In genomic region chr11:2166091-2166851, GRCh38 we compare ENCODE assay signal across 8 cellular contexts. TPM values are rescaled to one million over a fixed set of nuclear protein-coding genes. Genes with fewer than 3 reads are reported as not detected.
DNase-seq lines count a peak whose midpoint lies in the region; ATAC-seq, FAIRE-seq and TF ChIP-seq lines count a peak whose summit lies in the region.

No MANE protein-coding gene starts in this region.

- H3K4me1 ChIP-seq in endothelial cell of umbilical vein (ENCODE audit: control insufficient read depth, extremely low read depth, insufficient read depth, low read length): no peaks in the 10 kb centered on the region
- peaks cover 0 to 4% (median 0%) of the 10 kb centered on the region in 3 donors for H3K4me1 ChIP-seq in pancreas

- H3K27ac ChIP-seq in endothelial cell of umbilical vein (ENCODE audit: insufficient read depth, low read depth, low read length): no peak overlapping the region
- H3K27ac ChIP-seq in pancreas: no peak overlapping the region

- DNase-seq in NCI-H146 (lab: John Stamatoyannopoulos, UW): peak; percentile 41
- no peak for DNase-seq in NCI-H146 treated with DMSO at 0.1 percent for 48 hours (lab: John Stamatoyannopoulos, UW; ENCODE audit: unreplicated experiment)
- DNase-seq in activated CD4-positive, alpha-beta T cell treated with anti-CD3 and anti-CD28 coated beads, Interleukin-2, amount 10 ng/mL, durations not matched to agents 24 days and 14 days: peak; percentile 78
- DNase-seq in endothelial cell of umbilical vein (ENCODE audit: low read depth, low spot score): no peak
- peak in 3 of 6 donors; percentile 63 to 76 (median 75) for DNase-seq in pancreas

- H3K36me3 ChIP-seq in endothelial cell of umbilical vein (ENCODE audit: control insufficient read depth in 2 of 2, extremely low read depth in 1 of 2, insufficient read depth in 2 of 2, low read length in 2 of 2): no peaks in the 10 kb centered on the region
- H3K36me3 ChIP-seq in pancreas: no peaks in the 10 kb centered on the region

- H3K9me3 ChIP-seq in endothelial cell of umbilical vein (replicated peaks; ENCODE audit: control insufficient read depth, insufficient read depth, low read length): no peaks in the 10 kb centered on the region
- H3K9me3 ChIP-seq in pancreas: no peaks in the 10 kb centered on the region

- no peaks in the 10 kb centered on the region for H3K79me2 ChIP-seq in endothelial cell of umbilical vein (ENCODE audit: control insufficient read depth, insufficient read depth, low read length)

- no peak overlapping the region for H3K4me2 ChIP-seq in endothelial cell of umbilical vein (ENCODE audit: insufficient read depth, low read length)

- no peaks in the 10 kb centered on the region for H3K27me3 Mint-ChIP-seq in activated CD4-positive, alpha-beta T cell treated with anti-CD3 and anti-CD28 coated beads, Interleukin-2, amount 10 ng/mL, durations not matched to agents 24 days and 14 days

- H3K27me3 ChIP-seq in endothelial cell of umbilical vein (ENCODE audit: control insufficient read depth in 2 of 2, insufficient read depth in 2 of 2, low read length in 2 of 2): no peaks in the 10 kb centered on the region
- no peaks in the 10 kb centered on the region for H3K27me3 ChIP-seq in pancreas

- no peak overlapping the region for H3K27ac Mint-ChIP-seq in activated CD4-positive, alpha-beta T cell treated with anti-CD3 and anti-CD28 coated beads, Interleukin-2, amount 10 ng/mL, durations not matched to agents 24 days and 14 days

- peak; percentile 56 to 72 (median 66) for ATAC-seq in pancreas
- no peak for ATAC-seq in HG03196 (IDR thresholded peaks at IDR 0.05; ENCODE audit: unreplicated experiment)
- no peak for ATAC-seq in GM18867 (IDR thresholded peaks at IDR 0.05; ENCODE audit: unreplicated experiment)
- ATAC-seq in GM19452 (IDR thresholded peaks at IDR 0.05; ENCODE audit: unreplicated experiment): no peak

- H3K36me3 Mint-ChIP-seq in activated CD4-positive, alpha-beta T cell treated with anti-CD3 and anti-CD28 coated beads, Interleukin-2, amount 10 ng/mL, durations not matched to agents 24 days and 14 days (ENCODE audit: low read depth): no peaks in the 10 kb centered on the region

- no peaks in the 10 kb centered on the region for H3K9me1 ChIP-seq in endothelial cell of umbilical vein (replicated peaks; ENCODE audit: control insufficient read depth, extremely low read depth, insufficient read depth, low read length)

- no peak overlapping the region for H2AFZ ChIP-seq in endothelial cell of umbilical vein (ENCODE audit: low read depth, low read length)

- intact Hi-C loops in activated CD4-positive, alpha-beta T cell treated with anti-CD3 and anti-CD28 coated beads, Interleukin-2, amount 10 ng/mL, durations not matched to agents 24 days and 14 days (cut with micrococcal nuclease): no loop called here
- intact Hi-C loops in endothelial cell of umbilical vein (cut with micrococcal nuclease): loop anchor here (1.0 kb wide), 1 partner anchor 254 kb away; no protein-coding TSS in a partner anchor
- intact Hi-C loops in pancreas (cut with DNase I): no loop called here

- H4K20me1 ChIP-seq in endothelial cell of umbilical vein (replicated peaks; ENCODE audit: control insufficient read depth, extremely low read depth, insufficient read depth, low read length): no peaks in the 10 kb centered on the region

- BruUV-seq in endothelial cell of umbilical vein (replicated peaks; lab: Mats Ljungman, UMichigan): no TSS peak

- FAIRE-seq in endothelial cell of umbilical vein (lab: Jason Lieb, UNC) (no peak), pancreas (lab: Jason Lieb, UNC) (no peak)

- H3K9ac ChIP-seq in endothelial cell of umbilical vein (replicated peaks; ENCODE audit: extremely low read depth, insufficient read depth, low read length): no peak overlapping the region

- WGBS in pancreas, 2 donors: 4 to 6% methylated on average over 61 to 70 of the region's 70 CpGs

- H3K4me3 Mint-ChIP-seq in activated CD4-positive, alpha-beta T cell treated with anti-CD3 and anti-CD28 coated beads, Interleukin-2, amount 10 ng/mL, durations not matched to agents 24 days and 14 days: no peak overlapping the region

- dilution Hi-C loops in endothelial cell of umbilical vein (cut with MboI; ENCODE audit: extremely low pct_ligation_motif_present, low sequenced_read_pairs): no loop called here

- CTCF ChIA-PET in endothelial cell of umbilical vein (lab: Charles Lee): interaction anchor here (1.2 to 2.3 kb wide), 2 partner anchors 10 to 254 kb away, joined by 5 to 9 read pairs; no protein-coding TSS in a partner anchor

- no peaks in the 10 kb centered on the region for H3K4me1 Mint-ChIP-seq in activated CD4-positive, alpha-beta T cell treated with anti-CD3 and anti-CD28 coated beads, Interleukin-2, amount 10 ng/mL, durations not matched to agents 24 days and 14 days

- TF ChIP-seq POLR2A in endothelial cell of umbilical vein (IDR thresholded peaks at IDR 0.05; ENCODE audit: low read depth, low read length): no peak

- peak; percentile 37 to 58 for TF ChIP-seq CTCF in endothelial cell of umbilical vein (IDR thresholded peaks at IDR 0.05; ENCODE audit: extremely low read depth in 1 of 2, insufficient read depth in 1 of 2, low read depth in 1 of 2, low read length in 2 of 2)
- peak; percentile 23 to 43 (median 33) for TF ChIP-seq CTCF in pancreas (IDR thresholded peaks at IDR 0.05)

- H3K4me3 ChIP-seq in endothelial cell of umbilical vein (replicated peaks in 1 of 3; ENCODE audit: insufficient read depth in 1 of 3, low read depth in 1 of 3, low read length in 3 of 3) (no peak overlapping the region), pancreas (peak overlapping the region in 1 of 4 donors; percentile 30)

- POLR2A ChIA-PET in endothelial cell of umbilical vein (lab: Charles Lee): no interaction called here

- no peaks in the 10 kb centered on the region for H3K9me3 Mint-ChIP-seq in activated CD4-positive, alpha-beta T cell treated with anti-CD3 and anti-CD28 coated beads, Interleukin-2, amount 10 ng/mL, durations not matched to agents 24 days and 14 days

TF ChIP-seq in endothelial cell of umbilical vein, 7 proteins besides CTCF, POLR2A, EP300 and RAD21:
- TF ChIP-seq EZH2 (IDR thresholded peaks at IDR 0.05; ENCODE audit: borderline replicate concordance, low read depth, low read length, severe bottlenecking) (peak; percentile 40), POLR2AphosphoS5 (IDR thresholded peaks at IDR 0.05; ENCODE audit: insufficient read depth, low read depth, low read length) (no peak), MYC (IDR thresholded peaks at IDR 0.05; ENCODE audit: low read depth, low read length) (no peak)

RNA-seq across cellular contexts. Expression of gene INS, which starts 5.3 kb away (rescaled TPM):
- not detected in 2 replicates for total RNA-seq in activated CD4-positive, alpha-beta T cell treated with anti-CD3 and anti-CD28 coated beads, Interleukin-2, amount 10 ng/mL, durations not matched to agents 24 days and 14 days
- not detected in 2 replicates for total RNA-seq in endothelial cell of umbilical vein
- polyA plus RNA-seq in endothelial cell of umbilical vein: not detected in 2 replicates
- polyA plus RNA-seq in endothelial cell of umbilical vein (2011; cell fraction: cytosol; rRNA removed): not detected in 2 replicates
- not detected in 2 replicates for polyA plus RNA-seq in endothelial cell of umbilical vein (2011; cell fraction: nucleus; rRNA removed)
- not detected in 2 replicates for polyA plus RNA-seq in endothelial cell of umbilical vein (2012)
- polyA minus RNA-seq in endothelial cell of umbilical vein: not detected in 2 replicates
- not detected for polyA minus RNA-seq in endothelial cell of umbilical vein (2011; cell fraction: cytosol; rRNA and poly(A)+ RNA removed)
- polyA minus RNA-seq in endothelial cell of umbilical vein (2011; cell fraction: nucleus; rRNA and poly(A)+ RNA removed): not detected in 2 replicates
- total RNA-seq in pancreas: over 10,000 TPM in 1 of 6 donors, 1,000 to 10,000 TPM in 5; 1,425 to 13,046 (median 4,747) TPM
- polyA plus RNA-seq in pancreas: over 10,000 TPM; 71,280 to 145,342 TPM

RNA-seq across cellular contexts. Expression of gene TH, which starts 5.3 kb away (rescaled TPM):
- total RNA-seq in activated CD4-positive, alpha-beta T cell treated with anti-CD3 and anti-CD28 coated beads, Interleukin-2, amount 10 ng/mL, durations not matched to agents 24 days and 14 days: not detected in 2 replicates
- total RNA-seq in endothelial cell of umbilical vein (not detected in 2 replicates), pancreas (under 1 TPM in 4 of 6 donors, not detected in 2; 0.19 to 0.55 (median 0.22) TPM)
- polyA plus RNA-seq in endothelial cell of umbilical vein (not detected in 2 replicates), pancreas (1 to 10 TPM in 1 of 2 donors, under 1 TPM in 1; 0.49 to 2.5 TPM)
- not detected in 2 replicates for polyA plus RNA-seq in endothelial cell of umbilical vein (2011; cell fraction: cytosol; rRNA removed)
- not detected in 2 replicates for polyA plus RNA-seq in endothelial cell of umbilical vein (2011; cell fraction: nucleus; rRNA removed)
- polyA plus RNA-seq in endothelial cell of umbilical vein (2012): not detected in 2 replicates
- polyA minus RNA-seq in endothelial cell of umbilical vein: not detected in 2 replicates
- polyA minus RNA-seq in endothelial cell of umbilical vein (2011; cell fraction: cytosol; rRNA and poly(A)+ RNA removed): not detected
- not detected in 2 replicates for polyA minus RNA-seq in endothelial cell of umbilical vein (2011; cell fraction: nucleus; rRNA and poly(A)+ RNA removed)

RNA-seq across cellular contexts. Expression of gene IGF2, which starts 27.1 kb away (rescaled TPM):
- 0.45 and 1.1 TPM in 2 replicates for total RNA-seq in activated CD4-positive, alpha-beta T cell treated with anti-CD3 and anti-CD28 coated beads, Interleukin-2, amount 10 ng/mL, durations not matched to agents 24 days and 14 days
- total RNA-seq in endothelial cell of umbilical vein (21.0 and 34.1 TPM in 2 replicates), pancreas (10 to 100 TPM in 3 of 6 donors, 1 to 10 TPM in 3; 6.0 to 99.9 (median 12.3) TPM)
- polyA plus RNA-seq in endothelial cell of umbilical vein (4.3 and 5.7 TPM in 2 replicates), pancreas (10 to 100 TPM; 25.1 to 26.9 TPM)
- polyA plus RNA-seq in endothelial cell of umbilical vein (2011; cell fraction: cytosol; rRNA removed): 4.0 and 5.9 TPM in 2 replicates
- polyA plus RNA-seq in endothelial cell of umbilical vein (2011; cell fraction: nucleus; rRNA removed): 1.2 and 1.4 TPM in 2 replicates
- polyA plus RNA-seq in endothelial cell of umbilical vein (2012): 10.6 and 78.9 TPM in 2 replicates
- 3.0 and 7.7 TPM in 2 replicates for polyA minus RNA-seq in endothelial cell of umbilical vein
- not detected for polyA minus RNA-seq in endothelial cell of umbilical vein (2011; cell fraction: cytosol; rRNA and poly(A)+ RNA removed)
- polyA minus RNA-seq in endothelial cell of umbilical vein (2011; cell fraction: nucleus; rRNA and poly(A)+ RNA removed): 0.38 and 1.0 TPM in 2 replicates

Comparison
In these comparisons a context has a peak if more than half of its experiments do, and no peak if none do; other contexts are left out.
1. DNase-seq: peak in NCI-H146 (single experiment) and activated CD4-positive, alpha-beta T cell treated with anti-CD3 and anti-CD28 coated beads, Interleukin-2, amount 10 ng/mL, durations not matched to agents 24 days and 14 days (single experiment); none in NCI-H146 treated with DMSO at 0.1 percent for 48 hours (single experiment) and endothelial cell of umbilical vein (single experiment).
2. ATAC-seq: peak in pancreas (4 of 4); none in HG03196 (single experiment), GM18867 (single experiment) and GM19452 (single experiment).
3. RNA of gene INS, which starts 5.3 kb away (total RNA-seq): 1,425 to 13,046 TPM in pancreas; not detected in activated CD4-positive, alpha-beta T cell treated with anti-CD3 and anti-CD28 coated beads, Interleukin-2, amount 10 ng/mL, durations not matched to agents 24 days and 14 days and not detected in endothelial cell of umbilical vein; every median in the first group is over 1,000 times any median in the second.